Comparison of ENCODE assay signal across 29 cellular contexts in genomic region chr1:176243746-176244145, GRCh38. TPM values are rescaled to one million over a fixed set of nuclear protein-coding genes. Genes with fewer than 3 reads are reported as not detected.
A peak's percentile ranks its signal among the peaks of the same experiment; 100 is the strongest.
DNase-seq lines count a peak whose midpoint lies in the region; TF ChIP-seq lines count a peak whose summit lies in the region.
"Had no signal": no experiment of that assay in that cellular context is flagged by ENCODE, and none has a peak within 500 bp of the region (broad histone marks: within the 10 kb centered on the region; RNA-seq: fewer than 3 reads in every experiment).

No MANE protein-coding gene starts in this region.

- no peaks in the 10 kb centered on the region for H3K27me3 Mint-ChIP-seq in HFFc6 (ENCODE audit: insufficient read depth)
- H3K27me3 Mint-ChIP-seq in activated naive CD4-positive, alpha-beta T cell treated with anti-CD3 and anti-CD28 coated beads, Interleukin-2, amount 10 ng/mL, durations not matched to agents 7 days and 5 days: no peaks in the 10 kb centered on the region

- peak overlapping the region; percentile 35; the same call in 1 of the 2 replicates for H3K4me3 Mint-ChIP-seq in HFFc6
- H3K4me3 Mint-ChIP-seq in activated naive CD4-positive, alpha-beta T cell treated with anti-CD3 and anti-CD28 coated beads, Interleukin-2, amount 10 ng/mL, durations not matched to agents 7 days and 5 days: no peak overlapping the region
- H3K4me3 Mint-ChIP-seq: activated CD8-positive, alpha-beta memory T cell treated with anti-CD3 and anti-CD28 coated beads, Interleukin-2, amount 10 ng/mL, durations not matched to agents 7 days and 5 days; activated T-cell treated with anti-CD3 and anti-CD28 coated beads, Interleukin-2, amount 50 U/mL, for 4 hours; memory B cell had no signal

- H3K36me3 ChIP-seq in osteoblast (ENCODE audit: insufficient read depth, low read length) (no peaks in the 10 kb centered on the region), esophagus muscularis mucosa (no peaks in the 10 kb centered on the region), adrenal gland (replicated peaks in 1 of 2) (no peaks in the 10 kb centered on the region)
- H3K36me3 ChIP-seq: BLaER1, right atrium auricular region had no signal

- DNase-seq in AG10803 (ENCODE audit: low read depth) (peak; percentile 58), HFFc6 (peak; percentile 10), fibroblast of mammary gland (ENCODE audit: low read depth) (peak; percentile 78), osteoblast (ENCODE audit: insufficient read length, low spot score, missing footprints) (no peak), esophagus muscularis mucosa (ENCODE audit: extremely low spot score) (no peak), adrenal gland (no peak), dorsolateral prefrontal cortex (no peak)
- DNase-seq in activated naive CD4-positive, alpha-beta T cell treated with anti-CD3 and anti-CD28 coated beads, Interleukin-2, amount 10 ng/mL, durations not matched to agents 7 days and 5 days: no peak
- DNase-seq: activated CD4-positive, alpha-beta T cell treated with anti-CD3 and anti-CD28 coated beads, Interleukin-2, amount 50 U/mL, for 4 hours; activated CD8-positive, alpha-beta memory T cell treated with anti-CD3 and anti-CD28 coated beads, Interleukin-2, amount 10 ng/mL, durations not matched to agents 7 days and 5 days; activated gamma-delta T cell treated with Interleukin-2 at 50 U/mL for 16 hours; activated T-cell treated with anti-CD3 and anti-CD28 coated beads, Interleukin-2, amount 50 U/mL, for 4 hours; caudate nucleus; cortex of kidney; DMS153; erythroblast; GOT3; hypothalamus; NCI-H1417 treated with DMSO at 0.1 percent for 48 hours; NCI-H2029 treated with DMSO at 0.1 percent for 48 hours; NCI-H526 treated with DMSO at 0.1 percent for 48 hours; PC-3; stimulated activated CD4-positive, alpha-beta T cell treated with anti-CD3 and anti-CD28 coated beads, Interleukin-1b, Interleukin-23, amount 100 ng/mL, for 48 hours; stimulated activated naive CD4-positive, alpha-beta T cell treated with Interleukin-2 at 50 U/mL for 16 hours had no signal

- TF ChIP-seq CTCF in AG10803 (conservative IDR thresholded peaks at IDR 0.05; ENCODE audit: low read length): no peak
- TF ChIP-seq CTCF in HFFc6 (IDR thresholded peaks at IDR 0.05): no peak
- no peak for TF ChIP-seq CTCF in fibroblast of mammary gland (conservative IDR thresholded peaks at IDR 0.05; ENCODE audit: control insufficient read depth, insufficient read depth, low read depth, low read length)
- TF ChIP-seq CTCF in osteoblast (IDR thresholded peaks at IDR 0.05; ENCODE audit: extremely low read depth, low read depth, low read length): no peak
- no peak for TF ChIP-seq CTCF in esophagus muscularis mucosa (IDR thresholded peaks at IDR 0.05)
- TF ChIP-seq CTCF in adrenal gland (IDR thresholded peaks at IDR 0.05): no peak
- TF ChIP-seq CTCF in dorsolateral prefrontal cortex (IDR thresholded peaks at IDR 0.05 in 54 of 56, conservative IDR thresholded peaks at IDR 0.05 in 2 of 56; ENCODE audit: low read depth in 1 of 56, partially characterized antibody in 56 of 56): no peak

- H3K4me1 ChIP-seq in osteoblast (ENCODE audit: insufficient read depth, low read length) (peaks cover 24% of the 10 kb centered on the region), esophagus muscularis mucosa (no peaks in the 10 kb centered on the region), adrenal gland (replicated peaks in 1 of 2) (no peaks in the 10 kb centered on the region)
- H3K4me1 ChIP-seq: BLaER1, right atrium auricular region had no signal

- WGBS in esophagus muscularis mucosa: 77% methylated on average over 2 of the region's 2 CpGs
- WGBS in adrenal gland, 4 donors: 70 to 86% (median 76%) methylated on average over 2 of the region's 2 CpGs

- peaks cover 41% of the 10 kb centered on the region for H3K4me1 Mint-ChIP-seq in HFFc6 (ENCODE audit: low read depth)
- no peaks in the 10 kb centered on the region for H3K4me1 Mint-ChIP-seq in activated naive CD4-positive, alpha-beta T cell treated with anti-CD3 and anti-CD28 coated beads, Interleukin-2, amount 10 ng/mL, durations not matched to agents 7 days and 5 days
- H3K4me1 Mint-ChIP-seq: memory B cell had no signal

- intact Hi-C loops in esophagus muscularis mucosa (cut with DNase I) (no loop called here), adrenal gland (cut with DNase I) (no loop called here), dorsolateral prefrontal cortex (cut with DNase I) (no loop called here)

- peak overlapping the region; percentile 40 for H2AFZ ChIP-seq in osteoblast (ENCODE audit: low read length)

- no peaks in the 10 kb centered on the region for H3K9me3 Mint-ChIP-seq in HFFc6
- no peaks in the 10 kb centered on the region for H3K9me3 Mint-ChIP-seq in activated naive CD4-positive, alpha-beta T cell treated with anti-CD3 and anti-CD28 coated beads, Interleukin-2, amount 10 ng/mL, durations not matched to agents 7 days and 5 days
- H3K9me3 Mint-ChIP-seq: activated T-cell treated with anti-CD3 and anti-CD28 coated beads, Interleukin-2, amount 50 U/mL, for 4 hours; memory B cell had no signal

- peak overlapping the region; percentile 25 for H3K4me2 ChIP-seq in osteoblast (ENCODE audit: insufficient read depth, low read length)
- H3K4me2 ChIP-seq: A549, BLaER1 had no signal

- CTCF ChIA-PET in activated naive CD4-positive, alpha-beta T cell treated with anti-CD3 and anti-CD28 coated beads, Interleukin-2, amount 10 ng/mL, durations not matched to agents 7 days and 5 days (lab: Charles Lee): no interaction called here

- no peaks in the 10 kb centered on the region for H3K9me3 ChIP-seq in osteoblast (ENCODE audit: low read depth, low read length)
- H3K9me3 ChIP-seq in esophagus muscularis mucosa: no peaks in the 10 kb centered on the region
- no peaks in the 10 kb centered on the region for H3K9me3 ChIP-seq in adrenal gland (replicated peaks in 1 of 3)
- H3K9me3 ChIP-seq: A549, BLaER1, right atrium auricular region had no signal

- H3K79me2 ChIP-seq in osteoblast (ENCODE audit: insufficient read depth, low read length): no peaks in the 10 kb centered on the region

- no peaks in the 10 kb centered on the region for H3K36me3 Mint-ChIP-seq in HFFc6 (ENCODE audit: low read depth)
- H3K36me3 Mint-ChIP-seq in activated naive CD4-positive, alpha-beta T cell treated with anti-CD3 and anti-CD28 coated beads, Interleukin-2, amount 10 ng/mL, durations not matched to agents 7 days and 5 days: no peaks in the 10 kb centered on the region
- H3K36me3 Mint-ChIP-seq: activated CD8-positive, alpha-beta memory T cell treated with anti-CD3 and anti-CD28 coated beads, Interleukin-2, amount 10 ng/mL, durations not matched to agents 7 days and 5 days; memory B cell had no signal

- no peaks in the 10 kb centered on the region for H4K20me1 ChIP-seq in osteoblast (ENCODE audit: insufficient read depth, low read length)
- H4K20me1 ChIP-seq: BLaER1 had no signal

- H3K27ac ChIP-seq in osteoblast (ENCODE audit: low read depth, low read length) (peak overlapping the region; percentile 51), esophagus muscularis mucosa (replicated peaks in 1 of 4) (no peak overlapping the region), adrenal gland (no peak overlapping the region), dorsolateral prefrontal cortex (no peak overlapping the region)
- H3K27ac ChIP-seq: BLaER1, right atrium auricular region, SK-N-MC had no signal

- H3K4me3 ChIP-seq in AG10803 (ENCODE audit: low read length): no peak overlapping the region
- no peak overlapping the region for H3K4me3 ChIP-seq in fibroblast of mammary gland (ENCODE audit: control insufficient read depth, low read depth, low read length)
- H3K4me3 ChIP-seq in osteoblast (ENCODE audit: insufficient read depth, low read length): no peak overlapping the region
- no peak overlapping the region for H3K4me3 ChIP-seq in esophagus muscularis mucosa
- no peak overlapping the region for H3K4me3 ChIP-seq in adrenal gland
- no peak overlapping the region for H3K4me3 ChIP-seq in dorsolateral prefrontal cortex
- H3K4me3 ChIP-seq: A549, BLaER1, right atrium auricular region, SK-N-MC had no signal

- TF ChIP-seq EP300 in esophagus muscularis mucosa (IDR thresholded peaks at IDR 0.05): no peak

- H3K27ac Mint-ChIP-seq in HFFc6: peak overlapping the region; percentile 60
- no peak overlapping the region for H3K27ac Mint-ChIP-seq in activated naive CD4-positive, alpha-beta T cell treated with anti-CD3 and anti-CD28 coated beads, Interleukin-2, amount 10 ng/mL, durations not matched to agents 7 days and 5 days
- H3K27ac Mint-ChIP-seq: activated CD8-positive, alpha-beta memory T cell treated with anti-CD3 and anti-CD28 coated beads, Interleukin-2, amount 10 ng/mL, durations not matched to agents 7 days and 5 days; memory B cell had no signal

- no peaks in the 10 kb centered on the region for H3K27me3 ChIP-seq in osteoblast (ENCODE audit: insufficient read depth, low read length)
- no peaks in the 10 kb centered on the region for H3K27me3 ChIP-seq in esophagus muscularis mucosa
- H3K27me3 ChIP-seq in adrenal gland: no peaks in the 10 kb centered on the region
- no peaks in the 10 kb centered on the region for H3K27me3 ChIP-seq in dorsolateral prefrontal cortex
- H3K27me3 ChIP-seq: BLaER1, right atrium auricular region had no signal

- TF ChIP-seq POLR2A in esophagus muscularis mucosa (IDR thresholded peaks at IDR 0.05; ENCODE audit: low read depth) (no peak), adrenal gland (IDR thresholded peaks at IDR 0.05) (no peak)

RNA-seq across cellular contexts. Expression of gene COP1, which starts 36.7 kb away (rescaled TPM):
- 10 to 100 TPM; 27.8 to 33.0 (median 30.1) TPM for total RNA-seq in HFFc6 (2021; fragmentation: NEBNext Ultra II Directional; extraction: Animal tissue kit (Norgen Biotek cat#: 25700))
- 64.8 and 73.1 TPM in 2 replicates for total RNA-seq in osteoblast
- 10 to 100 TPM; 36.1 to 53.6 (median 39.5) TPM for total RNA-seq in esophagus muscularis mucosa
- 10 to 100 TPM; 27.4 to 80.0 (median 33.9) TPM for total RNA-seq in adrenal gland
- polyA plus RNA-seq in adrenal gland: 10 to 100 TPM; 33.4 to 66.4 (median 47.1) TPM
- total RNA-seq in dorsolateral prefrontal cortex: 10 to 100 TPM; 29.3 to 63.5 (median 42.5) TPM

Comparison
In these comparisons a context has a peak if more than half of its experiments do, and no peak if none do; other contexts are left out.
1. DNase-seq: peak in AG10803 (single experiment), HFFc6 (single experiment) and fibroblast of mammary gland (single experiment); none in osteoblast (single experiment), activated naive CD4-positive, alpha-beta T cell treated with anti-CD3 and anti-CD28 coated beads, Interleukin-2, amount 10 ng/mL, durations not matched to agents 7 days and 5 days (single experiment), esophagus muscularis mucosa (single experiment), adrenal gland (0 of 7) and dorsolateral prefrontal cortex (0 of 10).